Comparison of ENCODE assay signal across 22 cellular contexts in genomic region chr11:8086571-8086970, GRCh38. TPM values are rescaled to one million over a fixed set of nuclear protein-coding genes. Genes with fewer than 3 reads are reported as not detected.
"Had no signal": no experiment of that assay in that cellular context is flagged by ENCODE, and none has a peak within 500 bp of the region (broad histone marks: within the 10 kb centered on the region; RNA-seq: fewer than 3 reads in every experiment).

No MANE protein-coding gene starts in this region.

- H3K4me2 ChIP-seq: hepatocyte had no signal

- H3K27ac ChIP-seq: cardiac muscle cell, coronary artery, hepatocyte, skin epidermis, suprapubic skin had no signal

- H3K27ac Mint-ChIP-seq: activated B cell treated with CpG ODN at 0.5 μM for 24 hours; activated CD4-positive, alpha-beta memory T cell treated with anti-CD3 and anti-CD28 coated beads for 36 hours; activated T-helper 1 cell treated with anti-CD3 and anti-CD28 coated beads, Interleukin-12 subunit alpha, Interleukin-12 subunit beta, Interleukin-2, Interleukin-4 antibody, amounts not matched to agents 30 ng/mL and 10 ng/mL and 1 ng/mL, durations not matched to agents 14 hours and 24 hours and 36 hours; mesothelial cell of epicardium; stimulated activated naive CD8-positive, alpha-beta T cell treated with anti-CD3 and anti-CD28 coated beads, Interleukin-15, amount 100 ng/mL, for 72 hours; T-cell had no signal

- ATAC-seq: stimulated activated naive CD8-positive, alpha-beta T cell treated with anti-CD3 and anti-CD28 coated beads, Interleukin-15, amount 100 ng/mL, for 72 hours; T-cell had no signal

- H3K4me3 ChIP-seq: adrenal gland, cardiac muscle cell, coronary artery, esophagus squamous epithelium, hepatocyte, skin epidermis, suprapubic skin had no signal

- H3K9me3 ChIP-seq: adrenal gland, esophagus squamous epithelium, suprapubic skin had no signal

- H3K36me3 ChIP-seq: adrenal gland, cardiac muscle cell, esophagus squamous epithelium, suprapubic skin had no signal

- H3K9me3 Mint-ChIP-seq: activated B cell treated with CpG ODN at 0.5 μM for 24 hours; activated CD4-positive, alpha-beta memory T cell treated with anti-CD3 and anti-CD28 coated beads for 36 hours; activated naive CD4-positive, alpha-beta T cell treated with anti-CD3 and anti-CD28 coated beads, Interleukin-2, amount 50 U/mL, for 72 hours; activated T-helper 1 cell treated with anti-CD3 and anti-CD28 coated beads, Interleukin-12 subunit alpha, Interleukin-12 subunit beta, Interleukin-2, Interleukin-4 antibody, amounts not matched to agents 30 ng/mL and 10 ng/mL and 1 ng/mL, durations not matched to agents 14 hours and 24 hours and 36 hours; mesothelial cell of epicardium; nephron; stimulated activated naive CD8-positive, alpha-beta T cell treated with anti-CD3 and anti-CD28 coated beads, Interleukin-15, amount 100 ng/mL, for 72 hours; T-cell had no signal

- H3K27me3 ChIP-seq: adrenal gland, cardiac muscle cell, hepatocyte had no signal

- FAIRE-seq: endometrium had no signal

- H2AFZ ChIP-seq: hepatocyte had no signal

- H3K4me3 Mint-ChIP-seq: activated B cell treated with CpG ODN at 0.5 μM for 24 hours; activated CD4-positive, alpha-beta memory T cell treated with anti-CD3 and anti-CD28 coated beads for 36 hours; activated T-helper 1 cell treated with anti-CD3 and anti-CD28 coated beads, Interleukin-12 subunit alpha, Interleukin-12 subunit beta, Interleukin-2, Interleukin-4 antibody, amounts not matched to agents 30 ng/mL and 10 ng/mL and 1 ng/mL, durations not matched to agents 14 hours and 24 hours and 36 hours; mesothelial cell of epicardium; stimulated activated naive CD8-positive, alpha-beta T cell treated with anti-CD3 and anti-CD28 coated beads, Interleukin-15, amount 100 ng/mL, for 72 hours; T-cell had no signal

- H3K36me3 Mint-ChIP-seq: activated CD4-positive, alpha-beta memory T cell treated with anti-CD3 and anti-CD28 coated beads for 36 hours; activated naive CD4-positive, alpha-beta T cell treated with anti-CD3 and anti-CD28 coated beads, Interleukin-2, amount 50 U/mL, for 72 hours; mesothelial cell of epicardium; T-cell had no signal

- DNase-seq: activated B cell treated with CpG ODN at 0.5 μM for 24 hours; activated CD4-positive, alpha-beta T cell treated with anti-CD3 and anti-CD28 coated beads for 4 hours; activated gamma-delta T cell treated with Interleukin-2 at 50 U/mL for 16 hours; activated T-cell treated with anti-CD3 and anti-CD28 coated beads for 4 hours; esophagus squamous epithelium; stimulated activated CD4-positive, alpha-beta T cell treated with anti-CD3 and anti-CD28 coated beads, Interleukin-15, amount 100 ng/mL, for 24 hours; stimulated activated CD4-positive, alpha-beta T cell treated with anti-CD3 and anti-CD28 coated beads, Interleukin-4, amount 100 ng/mL, for 1 hour; stimulated activated naive CD8-positive, alpha-beta T cell treated with anti-CD3 and anti-CD28 coated beads, Interleukin-15, amount 100 ng/mL, for 72 hours; T-cell; T-helper 9 cell had no signal

- H3K4me1 Mint-ChIP-seq: stimulated activated naive CD8-positive, alpha-beta T cell treated with anti-CD3 and anti-CD28 coated beads, Interleukin-15, amount 100 ng/mL, for 72 hours had no signal

RNA-seq across cellular contexts. Expression of gene TUB, which starts 5.6 kb away (rescaled TPM):
- total RNA-seq: activated B cell treated with CpG ODN at 0.5 μM for 24 hours had no signal
